ENCODE assay signal across 32 cellular contexts in the genomic region with DNA sequence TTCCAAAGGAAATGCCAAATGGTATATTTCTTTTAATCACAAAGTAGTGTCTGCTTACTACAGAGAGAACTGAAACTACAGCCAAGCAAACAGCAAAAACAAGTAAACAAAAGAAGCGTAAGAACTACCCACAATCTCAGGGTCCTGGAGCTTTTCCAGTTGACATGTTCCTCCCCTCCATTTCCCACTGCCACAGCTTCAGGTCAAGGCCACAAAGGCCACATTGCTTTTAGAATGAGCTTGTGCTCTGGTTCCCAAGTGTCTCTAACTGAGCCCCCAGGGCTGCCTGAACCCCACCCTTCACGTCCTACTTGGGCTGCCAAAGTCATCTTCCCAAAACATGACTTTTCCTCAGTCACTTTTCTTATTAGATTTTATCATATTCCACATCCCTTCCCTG.
"Had no signal": no experiment of that assay in that cellular context is flagged by ENCODE, and none has a peak within 500 bp of the region (broad histone marks: within the 10 kb centered on the region; RNA-seq: fewer than 3 reads in every experiment).

No MANE protein-coding gene starts in this region.

- H3K9me3 ChIP-seq: breast epithelium, heart right ventricle, left lung, neutrophil, prostate gland, sigmoid colon, stomach, tibial nerve had no signal

- FAIRE-seq: endothelial cell of umbilical vein, small intestine had no signal

- H3K4me1 ChIP-seq: prostate gland had no signal

- ATAC-seq: activated CD4-positive, CD25-positive, alpha-beta regulatory T cell treated with anti-CD3 and anti-CD28 coated beads, Interleukin-2, amount 50 U/mL, for 24 hours; heart right ventricle; left lung; SK-N-SH treated with all-trans-retinoic acid at 6 μM for 48 hours; stimulated activated naive B cell treated with anti-CD40 and anti-IgM and Interleukin-4, amounts not matched to agents 10 μg/mL and 1 μg/mL and 100 μg/mL, for 72 hours; T-helper 17 cell had no signal

- H3K27me3 ChIP-seq: breast epithelium, heart right ventricle, left lung, neutrophil, sigmoid colon, stomach, tibial nerve had no signal

- H3K36me3 ChIP-seq: breast epithelium, heart right ventricle, left lung, neutrophil, prostate gland, sigmoid colon, stomach, tibial nerve, WERI-Rb-1 had no signal

- H3K27ac ChIP-seq: breast epithelium, coronary artery, left lung, neutrophil, prostate gland, sigmoid colon, WERI-Rb-1 had no signal

- H3K4me3 ChIP-seq: breast epithelium, coronary artery, heart right ventricle, left lung, prostate gland, sigmoid colon, stomach, tibial nerve had no signal

- DNase-seq: activated CD4-positive, alpha-beta T cell treated with anti-CD3 and anti-CD28 coated beads for 48 hours; activated CD4-positive, alpha-beta T cell treated with anti-CD3 and anti-CD28 coated beads, Interleukin-2, amount 50 U/mL, for 48 hours; activated CD8-positive, alpha-beta memory T cell treated with anti-CD3 and anti-CD28 coated beads for 24 hours; activated gamma-delta T cell; activated naive CD4-positive, alpha-beta T cell treated with anti-CD3 and anti-CD28 coated beads, Interleukin-2, amount 10 ng/mL, durations not matched to agents 7 days and 5 days; activated T-cell treated with anti-CD3 and anti-CD28 coated beads, Interleukin-2, amount 50 U/mL, for 1 hour; amygdala; foreskin fibroblast; heart right ventricle; kidney glomerular epithelial cell; left lung; mammary epithelial cell; naive B cell; nephron progenitor cell; retina; sigmoid colon; small intestine; stimulated activated CD4-positive, alpha-beta T cell treated with anti-CD3 and anti-CD28 coated beads, Interleukin-1b, Interleukin-23, amount 100 ng/mL, for 48 hours; stimulated activated CD4-positive, alpha-beta T cell treated with anti-CD3 and anti-CD28 coated beads, Interleukin-4, amount 100 ng/mL, for 4 hours; stimulated activated naive B cell treated with anti-CD40 and anti-IgM and Interleukin-4, amounts not matched to agents 10 μg/mL and 1 μg/mL and 100 μg/mL, for 72 hours; stomach; T-helper 17 cell; T1000; WERI-Rb-1 had no signal
